14 cellular contexts compared by ENCODE assay signal in genomic region chr12:121524196-121524930, GRCh38. TPM values are rescaled to one million over a fixed set of nuclear protein-coding genes. Genes with fewer than 3 reads are reported as not detected.
DNase-seq lines count a peak whose midpoint lies in the region; ATAC-seq, FAIRE-seq and TF ChIP-seq lines count a peak whose summit lies in the region.
"Had no signal": no experiment of that assay in that cellular context is flagged by ENCODE, and none has a peak within 500 bp of the region (broad histone marks: within the 10 kb centered on the region; RNA-seq: fewer than 3 reads in every experiment).

No MANE protein-coding gene starts in this region.

- BruUV-seq in GM12878 (replicated peaks; lab: Mats Ljungman, UMichigan): no TSS peak

- H2AFZ ChIP-seq in GM12878 (ENCODE audit: control insufficient read depth, low read depth, low read length) (no peak overlapping the region), neuronal stem cell (ENCODE audit: low read length) (no peak overlapping the region)

- H3K79me2 ChIP-seq in GM12878 (ENCODE audit: control insufficient read depth, insufficient read depth, low read length): peaks cover 49% of the 10 kb centered on the region

- in situ Hi-C loops in GM12878 (cut with MboI): no loop called here

- H4K8ac ChIP-seq in neuronal stem cell (ENCODE audit: low read depth, low read length): no peak overlapping the region

- H3K9ac ChIP-seq in GM12878 (ENCODE audit: control insufficient read depth, insufficient read depth, low read length) (no peak overlapping the region; the same call in 1 of the 2 replicates), neuronal stem cell (ENCODE audit: low read depth, low read length, poor library complexity) (peak overlapping the region; percentile 55)

- no peak overlapping the region for H3K23ac ChIP-seq in neuronal stem cell (ENCODE audit: low read depth, low read length, poor library complexity)

- peak overlapping the region; percentile 88 for H2BK5ac ChIP-seq in neuronal stem cell (ENCODE audit: low read length)

- intact Hi-C loops in GM12878 (cut with micrococcal nuclease; ENCODE audit: unreplicated experiment): no loop called here

- TF ChIP-seq RAD21 in GM12878 (IDR thresholded peaks at IDR 0.05; ENCODE audit: insufficient read depth, low read depth, low read length): no peak

- peak overlapping the region; percentile 57 for H3K18ac ChIP-seq in neuronal stem cell (ENCODE audit: low read length)

- H3K14ac ChIP-seq in neuronal stem cell (ENCODE audit: low read length): peak overlapping the region; percentile 40

- peaks cover 14 to 16% of the 10 kb centered on the region in 2 experiments for H3K36me3 ChIP-seq in GM12878 (ENCODE audit: control insufficient read depth in 2 of 2, insufficient read depth in 2 of 2, low read length in 1 of 2)
- peaks cover 29 to 77% of the 10 kb centered on the region in 2 donors for H3K36me3 ChIP-seq in neuronal stem cell (replicated peaks in 1 of 2; ENCODE audit: control insufficient read depth in 2 of 2, insufficient read depth in 2 of 2, low read length in 2 of 2)
- H3K36me3 ChIP-seq: adrenal gland had no signal

- TF ChIP-seq EP300 in GM12878 (IDR thresholded peaks at IDR 0.05; ENCODE audit: borderline replicate concordance in 1 of 2, control insufficient read depth in 1 of 2, low read depth in 2 of 2, low read length in 2 of 2): no peak

- H3K79me1 ChIP-seq in neuronal stem cell (ENCODE audit: low read depth, low read length): peaks cover 10% of the 10 kb centered on the region

- CTCF ChIA-PET in GM12878 (lab: Yijun Ruan, JAX): interaction anchor here (1.1 kb wide), 1 partner anchor 103 kb away, joined by 3 read pairs; no protein-coding TSS in a partner anchor

- ATAC-seq in GM18502 (IDR thresholded peaks at IDR 0.05; ENCODE audit: poor library complexity, unreplicated experiment): peak; percentile 17
- ATAC-seq in GM12878: peak; percentile 9
- no peak for ATAC-seq in GM21381 (IDR thresholded peaks at IDR 0.05; ENCODE audit: unreplicated experiment)
- ATAC-seq: foreskin keratinocyte had no signal

- H2BK120ac ChIP-seq in neuronal stem cell (ENCODE audit: low read depth, low read length): no peak overlapping the region

- TF ChIP-seq CTCF in GM12878 (IDR thresholded peaks at IDR 0.05 in 2 of 3, conservative IDR thresholded peaks at IDR 0.05 in 1 of 3; ENCODE audit: control insufficient read depth in 2 of 3, extremely low read depth in 1 of 3, insufficient read depth in 1 of 3, low read depth in 3 of 3, low read length in 3 of 3): no peak

- DNase-seq in NCI-H2107 (lab: John Stamatoyannopoulos, UW): peak; percentile 13
- no peak for DNase-seq in GM12878 (ENCODE audit: low read depth, low spot score)
- DNase-seq in neuronal stem cell (ENCODE audit: low spot score): no peak
- DNase-seq in NOMO-1 treated with DMSO at 0.1 percent for 48 hours (lab: John Stamatoyannopoulos, UW; ENCODE audit: unreplicated experiment): no peak
- no peak for DNase-seq in NCI-H2029 (lab: John Stamatoyannopoulos, UW)
- DNase-seq in NCI-H345 (lab: John Stamatoyannopoulos, UW): no peak
- DNase-seq: adrenal gland; CD4-positive, CD25-positive, alpha-beta regulatory T cell; foreskin keratinocyte; islet precursor cell; NCI-H69 had no signal

- H3K4me3 ChIP-seq in GM12878: peak overlapping the region; percentile 45
- H3K4me3 ChIP-seq in neuronal stem cell (ENCODE audit: low read length in 2 of 2): no peak overlapping the region
- H3K4me3 ChIP-seq: adrenal gland, smooth muscle cell had no signal

- no peak overlapping the region for H3K4ac ChIP-seq in neuronal stem cell (ENCODE audit: low read length)

- H3K27ac ChIP-seq in GM12878 (ENCODE audit: control insufficient read depth, insufficient read depth) (peak overlapping the region; percentile 81), neuronal stem cell (replicated peaks; ENCODE audit: low read length) (peak overlapping the region; percentile 56)
- H3K27ac ChIP-seq: adrenal gland, foreskin keratinocyte had no signal

- RAD21 ChIA-PET in GM12878 (lab: Charles Lee; ENCODE audit: unreplicated experiment): interaction anchor here (0.9 to 1.6 kb wide), 6 partner anchors 9 to 52 kb away, joined by 3 to 5 read pairs (median 4); no protein-coding TSS in a partner anchor

- H3K27me3 ChIP-seq in GM12878 (replicated peaks in 1 of 2; ENCODE audit: control insufficient read depth in 2 of 2, insufficient read depth in 2 of 2, low read length in 1 of 2) (no peaks in the 10 kb centered on the region), neuronal stem cell (ENCODE audit: control insufficient read depth in 3 of 3, insufficient read depth in 3 of 3, low read depth in 1 of 3, low read length in 3 of 3) (no peaks in the 10 kb centered on the region)
- H3K27me3 ChIP-seq: adrenal gland, foreskin keratinocyte had no signal

- TF ChIP-seq POLR2A in GM12878 (IDR thresholded peaks at IDR 0.05; ENCODE audit: low read depth, low read length): no peak

- POLR2A ChIA-PET in GM12878 (lab: Charles Lee): interaction anchor here (0.6 to 2.1 kb wide), 2 partner anchors 12 to 34 kb away, joined by 5 to 8 read pairs; no protein-coding TSS in a partner anchor

- peak overlapping the region; percentile 8 for H2BK15ac ChIP-seq in neuronal stem cell (ENCODE audit: low read length)

- no peak overlapping the region for H4K91ac ChIP-seq in neuronal stem cell (ENCODE audit: low read depth, low read length, poor library complexity)

- H2BK12ac ChIP-seq in neuronal stem cell (ENCODE audit: low read length): no peak overlapping the region

- H3K4me2 ChIP-seq in GM12878 (ENCODE audit: control insufficient read depth, insufficient read depth) (peak overlapping the region; percentile 79), neuronal stem cell (ENCODE audit: insufficient read depth, low read length, poor library complexity, severe bottlenecking) (no peak overlapping the region)
- H3K4me2 ChIP-seq: smooth muscle cell had no signal

- H3K9me3 ChIP-seq in GM12878 (replicated peaks; ENCODE audit: control insufficient read depth, insufficient read depth, low read length) (no peaks in the 10 kb centered on the region), neuronal stem cell (replicated peaks in 1 of 2; ENCODE audit: control insufficient read depth in 2 of 2, insufficient read depth in 1 of 2, low read depth in 1 of 2, low read length in 2 of 2) (no peaks in the 10 kb centered on the region)
- H3K9me3 ChIP-seq: adrenal gland had no signal

- SMC1A ChIA-PET in GM12878 (lab: Charles Lee; ENCODE audit: uncharacterized antibody, unreplicated experiment): interaction anchor here (1.2 to 1.3 kb wide), 2 partner anchors 12 to 57 kb away, joined by 4 read pairs; partner anchors contain the start of gene KDM2B

- no peak for FAIRE-seq in GM12878 (lab: Jason Lieb, UNC)

- H3K4me1 ChIP-seq in GM12878 (ENCODE audit: control insufficient read depth, insufficient read depth, low read length) (peaks cover 48% of the 10 kb centered on the region), neuronal stem cell (ENCODE audit: control insufficient read depth in 2 of 2, insufficient read depth in 1 of 2, low read depth in 1 of 2, low read length in 2 of 2) (peaks cover 12 to 16% of the 10 kb centered on the region in 2 donors)
- H3K4me1 ChIP-seq: adrenal gland, foreskin keratinocyte had no signal

- no peaks in the 10 kb centered on the region for H4K20me1 ChIP-seq in GM12878 (ENCODE audit: control insufficient read depth, insufficient read depth)

- 53% methylated on average over 16 of the region's 16 CpGs for WGBS in GM12878 (ENCODE audit: insufficient coverage, insufficient replicate concordance, low lambda C conversion rate, missing lambda C conversion rate)
- WGBS in neuronal stem cell (ENCODE audit: extremely low coverage in 2 of 2, insufficient read length in 2 of 2, insufficient replicate concordance in 1 of 2), 2 donors: no CpG with 5 or more reads among the region's 16 CpGs

- H2AK5ac ChIP-seq in neuronal stem cell (ENCODE audit: low read depth, low read length): peak overlapping the region; percentile 51

TF ChIP-seq in GM12878, 131 proteins besides CTCF, POLR2A, EP300 and RAD21:
- peak; percentile 39; the same call in 1 of the 2 replicates for TF ChIP-seq SPI1 (IDR thresholded peaks at IDR 0.05; ENCODE audit: borderline replicate concordance, insufficient read depth, low read depth, low read length)
- no peak for TF ChIP-seq MXI1 (IDR thresholded peaks at IDR 0.05; ENCODE audit: low read depth, low read length)
- TF ChIP-seq IKZF2 (IDR thresholded peaks at IDR 0.05): peak in 1 of 2 experiments; percentile 6; a peak in 1 of 4 replicates
- TF ChIP-seq MEF2A (IDR thresholded peaks at IDR 0.05; ENCODE audit: insufficient read depth, low read depth, low read length): no peak
- TF ChIP-seq POLR2AphosphoS5 (IDR thresholded peaks at IDR 0.05; ENCODE audit: low read length): no peak
- TF ChIP-seq TCF12 (IDR thresholded peaks at IDR 0.05; ENCODE audit: low read depth, low read length): peak; percentile 66; the same call in 1 of the 2 replicates
- peak; percentile 85 to 86 for TF ChIP-seq BHLHE40 (IDR thresholded peaks at IDR 0.05; ENCODE audit: borderline replicate concordance in 1 of 2, low read depth in 2 of 2, low read length in 1 of 2)

RNA-seq across cellular contexts. Expression of gene KDM2B, which starts 56.5 kb away (rescaled TPM):
- total RNA-seq in GM12878 (2013; cell fraction: nucleolus; rRNA removed): 634 and 686 TPM in 2 replicates
- 57.9 and 62.9 TPM in 2 replicates for total RNA-seq in GM12878 (2014; rRNA removed)
- total RNA-seq in GM12878 (2014; rRNA removed; fragmentation: Illumina TruSeq; extraction: Trizol): 33.0 and 34.1 TPM in 2 replicates
- 76.3 and 87.6 TPM in 2 replicates for total RNA-seq in GM12878 (2021)
- 76.8 TPM for polyA plus RNA-seq in GM12878 (2011; ENCODE audit: low read depth)
- polyA plus RNA-seq in GM12878 (2011; rRNA removed): 67.9 and 124 TPM in 2 replicates
- polyA plus RNA-seq in GM12878 (2011; cell fraction: cytosol; rRNA removed): 103 and 121 TPM in 2 replicates
- polyA plus RNA-seq in GM12878 (2011; cell fraction: nucleus; rRNA removed): 380 and 393 TPM in 2 replicates
- polyA plus RNA-seq in GM12878 (2012): 81.7 and 83.4 TPM in 2 replicates
- polyA plus RNA-seq in GM12878 (2014; fragmentation: Illumina TruSeq; extraction: Trizol): 31.7 and 46.7 TPM in 2 replicates
- 10 to 100 TPM; 13.6 to 14.7 TPM for polyA plus RNA-seq in GM12878 (2014; fragmentation: Nextera tagmentation; extraction: Ambion mirVana)
- 72.8 and 77.4 TPM in 2 replicates for polyA plus RNA-seq in GM12878 (2014; rRNA removed)
- 10 to 100 TPM; 31.8 to 34.0 TPM for polyA plus RNA-seq in GM12878 (2016; fragmentation: Nextera tagmentation; extraction: Ambion mirVana)
- 395 and 503 TPM in 2 replicates for polyA minus RNA-seq in GM12878 (2011; rRNA and poly(A)+ RNA removed)
- 82.7 and 85.4 TPM in 2 replicates for polyA minus RNA-seq in GM12878 (2011; cell fraction: cytosol; rRNA and poly(A)+ RNA removed)
- polyA minus RNA-seq in GM12878 (2011; cell fraction: nucleus; rRNA and poly(A)+ RNA removed): 171 and 227 TPM in 2 replicates
- polyA plus RNA-seq in neuronal stem cell (2013, experiment 1 of 2): 63.7 TPM
- 67.7 TPM for polyA plus RNA-seq in neuronal stem cell (2013, experiment 2 of 2)
